ENCODE assay signal across 8 cellular contexts in genomic region chr4:153204247-153205027, GRCh38. TPM values are rescaled to one million over a fixed set of nuclear protein-coding genes. Genes with fewer than 3 reads are reported as not detected.
DNase-seq lines count a peak whose midpoint lies in the region; ATAC-seq and TF ChIP-seq lines count a peak whose summit lies in the region.

Gene TRIM2 (plus strand): TSS chr4:153204443. CDS start chr4:153204531, 88 bp downstream.

- H3K4me1 ChIP-seq in ascending aorta: no peaks in the 10 kb centered on the region
- H3K4me1 ChIP-seq in psoas muscle: no peaks in the 10 kb centered on the region

- H3K27ac ChIP-seq in ascending aorta: no peak within 1 kb of the TSS
- H3K27ac ChIP-seq in psoas muscle: no peak within 1 kb of the TSS

- H3K9me3 ChIP-seq in ascending aorta (no peaks in the 10 kb centered on the region), psoas muscle (no peaks in the 10 kb centered on the region)

- TF ChIP-seq CTCF in ascending aorta (IDR thresholded peaks at IDR 0.05) (no peak), psoas muscle (IDR thresholded peaks at IDR 0.05) (no peak)

- no peaks in the 10 kb centered on the region for H3K36me3 ChIP-seq in ascending aorta
- H3K36me3 ChIP-seq in psoas muscle (ENCODE audit: insufficient read depth in 1 of 2, low read depth in 1 of 2): no peaks in the 10 kb centered on the region

- no peaks in the 10 kb centered on the region for H3K27me3 ChIP-seq in ascending aorta
- H3K27me3 ChIP-seq in psoas muscle (ENCODE audit: insufficient read depth in 3 of 3, low read length in 2 of 3): no peaks in the 10 kb centered on the region

- 18 to 22% (median 19%) methylated on average over 15 of the region's 15 CpGs for WGBS in psoas muscle, 3 donors

- intact Hi-C loops in ascending aorta (cut with DNase I) (no loop called here), psoas muscle (cut with DNase I) (loop anchor here (5.0 kb wide), 2 partner anchors 62 to 113 kb away; no protein-coding TSS in a partner anchor)

- H3K4me3 ChIP-seq in ascending aorta (peak within 1 kb of the TSS in 1 of 2 donors; percentile 25), psoas muscle (peak within 1 kb of the TSS; percentile 52)

- peak; percentile 70 for ATAC-seq in GM19025 (IDR thresholded peaks at IDR 0.05; ENCODE audit: low read depth, unreplicated experiment)
- peak; percentile 36 to 79 (median 65) for ATAC-seq in psoas muscle
- ATAC-seq in GM19467 (IDR thresholded peaks at IDR 0.05; ENCODE audit: unreplicated experiment): no peak
- ATAC-seq in GM19328 (IDR thresholded peaks at IDR 0.05; ENCODE audit: unreplicated experiment): no peak

- DNase-seq in NCI-H1105 treated with DMSO at 0.1 percent for 48 hours (lab: John Stamatoyannopoulos, UW) (peak; percentile 16), ascending aorta (ENCODE audit: low spot score in 2 of 2) (peak in 1 of 2 donors; percentile 69), hepatic stellate cell (ENCODE audit: low spot score) (peak; percentile 36), psoas muscle (peak; percentile 64 to 70), OCI-M2 (lab: John Stamatoyannopoulos, UW; ENCODE audit: unreplicated experiment) (no peak)

RNA-seq across cellular contexts. Expression of gene TRIM2, which starts in this region (rescaled TPM):
- total RNA-seq in ascending aorta (33.3 TPM), psoas muscle (1 to 10 TPM; 3.9 to 7.1 (median 5.6) TPM)
- 1 to 10 TPM; 1.3 to 2.2 (median 2.1) TPM for polyA plus RNA-seq in psoas muscle

Comparison
In these comparisons a context has a peak if more than half of its experiments do, and no peak if none do; other contexts are left out.
1. ATAC-seq: peak in GM19025 (single experiment) and psoas muscle (4 of 4); none in GM19467 (single experiment) and GM19328 (single experiment).